19 cellular contexts compared by ENCODE assay signal in genomic region chr2:173122936-173123335, GRCh38. TPM values are rescaled to one million over a fixed set of nuclear protein-coding genes. Genes with fewer than 3 reads are reported as not detected.
DNase-seq lines count a peak whose midpoint lies in the region; ATAC-seq and TF ChIP-seq lines count a peak whose summit lies in the region.
"Had no signal": no experiment of that assay in that cellular context is flagged by ENCODE, and none has a peak within 500 bp of the region (broad histone marks: within the 10 kb centered on the region; RNA-seq: fewer than 3 reads in every experiment).

No MANE protein-coding gene starts in this region.

- H3K4me3 ChIP-seq in AG10803 (ENCODE audit: low read length) (no peak overlapping the region), osteoblast (ENCODE audit: insufficient read depth, low read length) (no peak overlapping the region), WERI-Rb-1 (ENCODE audit: low read depth, low read length) (no peak overlapping the region)
- H3K4me3 ChIP-seq: MG63, Peyer's patch, SJSA1 had no signal

- H3K27ac Mint-ChIP-seq in HFFc6, result peak overlapping the region; percentile 93
- H3K27ac Mint-ChIP-seq: CD4-positive, CD25-positive, alpha-beta regulatory T cell had no signal

- H3K9me3 Mint-ChIP-seq in HFFc6, result peaks cover 6% of the 10 kb centered on the region; the same call in 1 of the 2 replicates

- H3K4me1 ChIP-seq in osteoblast (ENCODE audit: insufficient read depth, low read length), result peaks cover 53% of the 10 kb centered on the region
- H3K4me1 ChIP-seq: BE2C had no signal

- peaks cover 57% of the 10 kb centered on the region for H3K79me2 ChIP-seq in osteoblast (ENCODE audit: insufficient read depth, low read length)

- peak overlapping the region; percentile 68 for H3K27ac ChIP-seq in epithelial cell of prostate
- peak overlapping the region; percentile 81 for H3K27ac ChIP-seq in osteoblast (ENCODE audit: low read depth, low read length)
- H3K27ac ChIP-seq in WERI-Rb-1, result no peak overlapping the region
- H3K27ac ChIP-seq: Peyer's patch, SJSA1 had no signal

- peaks cover 95% of the 10 kb centered on the region for H3K4me1 Mint-ChIP-seq in HFFc6 (ENCODE audit: low read depth)
- H3K4me1 Mint-ChIP-seq: CD4-positive, CD25-positive, alpha-beta regulatory T cell had no signal

- H3K4me2 ChIP-seq in osteoblast (ENCODE audit: insufficient read depth, low read length), result no peak overlapping the region

- H4K20me1 ChIP-seq in osteoblast (ENCODE audit: insufficient read depth, low read length), result no peaks in the 10 kb centered on the region

- TF ChIP-seq CTCF in AG10803 (conservative IDR thresholded peaks at IDR 0.05; ENCODE audit: low read length), result no peak
- TF ChIP-seq CTCF in HFFc6 (IDR thresholded peaks at IDR 0.05), result no peak
- no peak for TF ChIP-seq CTCF in osteoblast (IDR thresholded peaks at IDR 0.05; ENCODE audit: extremely low read depth, low read depth, low read length)
- no peak for TF ChIP-seq CTCF in WERI-Rb-1 (IDR thresholded peaks at IDR 0.05; ENCODE audit: low read depth, low read length)

- intact Hi-C loops in sciatic nerve (cut with DNase I), result no loop called here

- H3K9me3 ChIP-seq in osteoblast (ENCODE audit: low read depth, low read length), result no peaks in the 10 kb centered on the region
- no peaks in the 10 kb centered on the region for H3K9me3 ChIP-seq in WERI-Rb-1 (ENCODE audit: severe bottlenecking)
- H3K9me3 ChIP-seq: BE2C, MG63, Peyer's patch, SJSA1 had no signal

- H3K27me3 Mint-ChIP-seq in HFFc6 (ENCODE audit: insufficient read depth), result no peaks in the 10 kb centered on the region

- ATAC-seq in sciatic nerve, result no peak

- DNase-seq in AG10803 (ENCODE audit: low read depth) (peak; percentile 52), HFFc6 (peak; percentile 44), epithelial cell of prostate (ENCODE audit: low read depth, low spot score) (no peak), osteoblast (ENCODE audit: insufficient read length, low spot score, missing footprints) (peak; percentile 41), sciatic nerve (ENCODE audit: low spot score) (no peak), WERI-Rb-1 (no peak), NCI-H82 treated with DMSO at 0.1 percent for 48 hours (lab: John Stamatoyannopoulos, UW; ENCODE audit: unreplicated experiment) (no peak)
- no peak for DNase-seq in activated CD4-positive, alpha-beta T cell treated with anti-CD3 and anti-CD28 coated beads, Interleukin-2, amount 50 U/mL, for 4 hours
- DNase-seq: BE2C; CD4-positive, CD25-positive, alpha-beta regulatory T cell; DMS79 treated with DMSO at 0.1 percent for 48 hours; Kasumi-1; MG63; NCI-H1417; NCI-H187; NCI-H2107; NK-92 treated with Interleukin-12 subunit alpha and Interleukin-12 subunit beta, amount 100 ng/mL, for 24 hours; Peyer's patch had no signal

- no peak overlapping the region for H2AFZ ChIP-seq in osteoblast (ENCODE audit: low read length)

- peaks cover 65% of the 10 kb centered on the region for H3K36me3 Mint-ChIP-seq in HFFc6 (ENCODE audit: low read depth)
- H3K36me3 Mint-ChIP-seq: CD4-positive, CD25-positive, alpha-beta regulatory T cell had no signal

- H3K27me3 ChIP-seq in osteoblast (ENCODE audit: insufficient read depth, low read length) (no peaks in the 10 kb centered on the region), WERI-Rb-1 (ENCODE audit: insufficient read depth, low read depth, severe bottlenecking) (no peaks in the 10 kb centered on the region)
- H3K27me3 ChIP-seq: BE2C, MG63, Peyer's patch, SJSA1 had no signal

- H3K36me3 ChIP-seq in osteoblast (ENCODE audit: insufficient read depth, low read length) (no peaks in the 10 kb centered on the region), WERI-Rb-1 (no peaks in the 10 kb centered on the region; the same call in 1 of the 2 replicates)
- H3K36me3 ChIP-seq: BE2C, Peyer's patch had no signal

- no peak overlapping the region; the same call in 1 of the 2 replicates for H3K4me3 Mint-ChIP-seq in HFFc6
- H3K4me3 Mint-ChIP-seq: CD4-positive, CD25-positive, alpha-beta regulatory T cell had no signal

RNA-seq across cellular contexts. Expression of gene MAP3K20, which starts 47.3 kb away (rescaled TPM):
- 100 to 1,000 TPM; 126 to 150 (median 134) TPM for total RNA-seq in HFFc6 (2021; fragmentation: NEBNext Ultra II Directional; extraction: Animal tissue kit (Norgen Biotek cat#: 25700))
- total RNA-seq in osteoblast, result 55.7 and 56.1 TPM in 2 replicates
- 36.2 TPM for total RNA-seq in sciatic nerve

Comparison
In these comparisons a context has a peak if more than half of its experiments do, and no peak if none do; other contexts are left out.
1. DNase-seq: peak in AG10803 (single experiment), HFFc6 (single experiment) and osteoblast (single experiment); none in epithelial cell of prostate (single experiment), sciatic nerve (single experiment), WERI-Rb-1 (single experiment), activated CD4-positive, alpha-beta T cell treated with anti-CD3 and anti-CD28 coated beads, Interleukin-2, amount 50 U/mL, for 4 hours (0 of 2) and NCI-H82 treated with DMSO at 0.1 percent for 48 hours (single experiment).